25 cellular contexts compared by ENCODE assay signal in the genomic region with DNA sequence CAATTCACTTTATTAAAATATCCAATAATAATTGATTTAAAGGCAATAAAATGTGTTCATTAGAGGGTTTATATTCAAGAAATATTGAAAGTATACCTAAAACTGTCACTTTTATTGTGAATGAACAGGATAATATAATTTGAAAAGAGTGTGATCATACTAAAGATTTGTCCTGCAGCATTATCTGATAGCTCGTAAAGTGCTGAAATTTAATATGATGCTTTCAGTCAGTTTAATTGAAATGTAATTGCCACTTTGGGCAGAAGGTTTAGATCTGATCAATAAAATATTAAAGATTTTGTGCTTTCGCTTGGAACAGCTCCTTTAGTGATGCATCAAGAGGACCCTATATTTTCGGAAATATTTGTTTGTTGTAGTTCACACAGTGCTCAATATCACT.
"Had no signal": no experiment of that assay in that cellular context is flagged by ENCODE, and none has a peak within 500 bp of the region (broad histone marks: within the 10 kb centered on the region; RNA-seq: fewer than 3 reads in every experiment).

No MANE protein-coding gene starts in this region.

- H3K27me3 ChIP-seq: stomach, suprapubic skin, testis, thyroid gland, tibial artery, transverse colon, upper lobe of left lung, upper lobe of right lung, uterus, vagina had no signal

- H3K36me3 ChIP-seq: stomach, suprapubic skin, thoracic aorta, thyroid gland, tibial artery, transverse colon, upper lobe of left lung, upper lobe of right lung, uterus, vagina had no signal

- H3K4me3 ChIP-seq: stomach, suprapubic skin, testis, thoracic aorta, thyroid gland, tibial artery, transverse colon, upper lobe of left lung, upper lobe of right lung, uterus, vagina had no signal

- H3K4me1 ChIP-seq: stomach, suprapubic skin, testis, thyroid gland, tibial artery, transverse colon, upper lobe of left lung, upper lobe of right lung, uterus, vagina had no signal

- DNase-seq: stimulated activated CD4-positive, alpha-beta T cell treated with anti-CD3 and anti-CD28 coated beads, Interleukin-2, amount 100 ng/mL, for 48 hours; stimulated activated CD4-positive, alpha-beta T cell treated with anti-CD3 and anti-CD28 coated beads, Interleukin-4, amount 100 ng/mL, for 1 hour; stimulated activated CD4-positive, alpha-beta T cell treated with anti-CD3 and anti-CD28 coated beads, Interleukin-4, amount 100 ng/mL, for 24 hours; stimulated activated CD4-positive, alpha-beta T cell treated with anti-CD3 and anti-CD28 coated beads, Interleukin-4, amount 100 ng/mL, for 4 hours; stimulated activated CD8-positive, alpha-beta memory T cell treated with anti-CD3 and anti-CD28 coated beads, Interleukin-4, amount 100 ng/mL, for 48 hours; stimulated activated naive B cell treated with anti-CD40 and anti-IgM and Interleukin-4, amounts not matched to agents 10 μg/mL and 1 μg/mL and 100 μg/mL, for 72 hours; stimulated activated naive CD4-positive, alpha-beta T cell; stimulated activated naive CD4-positive, alpha-beta T cell treated with Interleukin-2 at 50 U/mL for 16 hours; stimulated activated naive CD8-positive, alpha-beta T cell treated with anti-CD3 and anti-CD28 coated beads, Interleukin-15, amount 100 ng/mL, for 72 hours; stimulated activated naive CD8-positive, alpha-beta T cell treated with anti-CD3 and anti-CD28 coated beads, Interleukin-15, Interleukin-2, amounts not matched to agents 100 U/mL and 50 U/mL, for 24 hours; stomach; substantia nigra; testis; thyroid gland; tibial artery; transverse colon; trophoblast cell; upper lobe of left lung; upper lobe of right lung; uterus had no signal

- ATAC-seq: stimulated activated effector memory CD8-positive, alpha-beta T cell treated with anti-CD3 and anti-CD28 coated beads, Interleukin-12 subunit alpha, Interleukin-12 subunit beta, amount 100 ng/mL, for 72 hours; stimulated activated memory B cell treated with anti-CD40 and anti-IgM and Interleukin-4, amounts not matched to agents 10 μg/mL and 1 μg/mL and 100 μg/mL, for 72 hours; stimulated activated naive B cell treated with anti-CD40 and anti-IgM and Interleukin-4, amounts not matched to agents 10 μg/mL and 1 μg/mL and 100 μg/mL, for 72 hours; stimulated activated naive CD8-positive, alpha-beta T cell treated with anti-CD3 and anti-CD28 coated beads, Interleukin-15, amount 100 ng/mL, for 72 hours; stimulated activated naive CD8-positive, alpha-beta T cell treated with anti-CD3 and anti-CD28 coated beads, Interleukin-15, Interleukin-2, amounts not matched to agents 100 U/mL and 50 U/mL, for 24 hours; upper lobe of right lung had no signal

- H3K27ac ChIP-seq: stomach, suprapubic skin, testis, thoracic aorta, thyroid gland, tibial artery, transverse colon, upper lobe of left lung, upper lobe of right lung, uterus, vagina had no signal

- H3K9me3 ChIP-seq: testis, thoracic aorta, thyroid gland, tibial artery, transverse colon, upper lobe of left lung, upper lobe of right lung, uterus, vagina had no signal
